In genomic region chr11:118812485-118812884, GRCh38 we compare ENCODE assay signal across 32 cellular contexts.
"Had no signal": no experiment of that assay in that cellular context is flagged by ENCODE, and none has a peak within 500 bp of the region (broad histone marks: within the 10 kb centered on the region; RNA-seq: fewer than 3 reads in every experiment).

No MANE protein-coding gene starts in this region.

- DNase-seq: activated CD4-positive, alpha-beta memory T cell treated with anti-CD3 and anti-CD28 coated beads, Interleukin-2, amount 10 ng/mL, durations not matched to agents 7 days and 5 days; activated CD4-positive, alpha-beta T cell treated with anti-CD3 and anti-CD28 coated beads for 1 hour; activated CD4-positive, alpha-beta T cell treated with anti-CD3 and anti-CD28 coated beads for 4 hours; activated CD4-positive, alpha-beta T cell treated with anti-CD3 and anti-CD28 coated beads, Interleukin-2, amount 10 ng/mL, durations not matched to agents 7 days and 5 days; activated CD4-positive, alpha-beta T cell treated with anti-CD3 and anti-CD28 coated beads, Interleukin-2, amount 50 U/mL, for 4 hours; activated CD8-positive, alpha-beta memory T cell treated with anti-CD3 and anti-CD28 coated beads, Interleukin-2, amount 50 U/mL, for 48 hours; activated effector memory CD4-positive, alpha-beta T cell treated with Interleukin-2 at 50 U/mL for 16 hours; activated gamma-delta T cell treated with Interleukin-2 at 50 U/mL for 16 hours; activated naive CD4-positive, alpha-beta T cell treated with anti-CD3 and anti-CD28 coated beads, Interleukin-2, amount 50 U/mL, for 16 hours; activated naive CD4-positive, alpha-beta T cell treated with Interleukin-2 at 50 U/mL for 16 hours; activated T-cell treated with anti-CD3 and anti-CD28 coated beads for 4 hours; activated T-cell treated with anti-CD3 and anti-CD28 coated beads, Interleukin-2, amount 50 U/mL, for 4 hours; amniotic stem cell; anterior cingulate cortex; brain microvascular endothelial cell; dorsolateral prefrontal cortex; effector memory CD4-positive, alpha-beta T cell; endodermal cell; foreskin fibroblast; head of caudate nucleus; T-helper 17 cell; T1000 had no signal

- H3K27ac Mint-ChIP-seq: activated CD4-positive, alpha-beta memory T cell treated with anti-CD3 and anti-CD28 coated beads, Interleukin-2, amount 10 ng/mL, durations not matched to agents 7 days and 5 days; activated CD4-positive, alpha-beta T cell treated with anti-CD3 and anti-CD28 coated beads, Interleukin-2, amount 10 ng/mL, durations not matched to agents 7 days and 5 days; activated naive CD8-positive, alpha-beta T cell; activated T-helper 17 cell treated with anti-CD3 and anti-CD28 coated beads, Interleukin-2, amount 50 U/mL, for 72 hours; dendritic cell treated with granulocyte-macrophage colony-stimulating factor and Interleukin-4, amounts not matched to agents 40 ng/mL and 50 ng/mL, for 4 days; endodermal cell; T-helper 17 cell; T-helper 2 cell treated with Interferon-gamma antibody and Interleukin-4, amounts not matched to agents 5 μg/mL and 100 μg/mL, for 36 hours had no signal

- H3K4me3 Mint-ChIP-seq: activated CD4-positive, alpha-beta memory T cell treated with anti-CD3 and anti-CD28 coated beads, Interleukin-2, amount 10 ng/mL, durations not matched to agents 7 days and 5 days; activated CD4-positive, alpha-beta T cell treated with anti-CD3 and anti-CD28 coated beads, Interleukin-2, amount 10 ng/mL, durations not matched to agents 7 days and 5 days; activated naive CD8-positive, alpha-beta T cell; activated T-cell treated with anti-CD3 and anti-CD28 coated beads, Interleukin-2, amount 50 U/mL, for 4 hours; activated T-helper 17 cell treated with anti-CD3 and anti-CD28 coated beads, Interleukin-2, amount 50 U/mL, for 72 hours; central memory CD8-positive, alpha-beta T cell; dendritic cell treated with granulocyte-macrophage colony-stimulating factor and Interleukin-4, amounts not matched to agents 40 ng/mL and 50 ng/mL, for 4 days; endodermal cell; T-helper 17 cell; T-helper 2 cell treated with Interferon-gamma antibody and Interleukin-4, amounts not matched to agents 5 μg/mL and 100 μg/mL, for 36 hours had no signal

- H3K36me3 ChIP-seq: brain microvascular endothelial cell had no signal

- H3K9me3 Mint-ChIP-seq: activated CD4-positive, alpha-beta memory T cell treated with anti-CD3 and anti-CD28 coated beads, Interleukin-2, amount 10 ng/mL, durations not matched to agents 7 days and 5 days; activated CD4-positive, alpha-beta T cell treated with anti-CD3 and anti-CD28 coated beads, Interleukin-2, amount 10 ng/mL, durations not matched to agents 7 days and 5 days; activated T-cell treated with anti-CD3 and anti-CD28 coated beads, Interleukin-2, amount 50 U/mL, for 4 hours; activated T-helper 17 cell treated with anti-CD3 and anti-CD28 coated beads, Interleukin-2, amount 50 U/mL, for 72 hours; central memory CD8-positive, alpha-beta T cell; dendritic cell treated with granulocyte-macrophage colony-stimulating factor and Interleukin-4, amounts not matched to agents 40 ng/mL and 50 ng/mL, for 4 days; T-helper 2 cell treated with Interferon-gamma antibody and Interleukin-4, amounts not matched to agents 5 μg/mL and 100 μg/mL, for 36 hours had no signal

- H3K27me3 ChIP-seq: brain microvascular endothelial cell, dorsolateral prefrontal cortex had no signal

- H3K4me3 ChIP-seq: coronary artery, dorsolateral prefrontal cortex had no signal

- H3K27ac ChIP-seq: brain microvascular endothelial cell, coronary artery, dorsolateral prefrontal cortex had no signal

- ATAC-seq: activated T-cell treated with anti-CD3 and anti-CD28 coated beads, Interleukin-2, amount 50 U/mL, for 4 hours; activated T-helper 17 cell treated with anti-CD3 and anti-CD28 coated beads, Interleukin-2, amount 50 U/mL, for 72 hours; esophagus mucosa; T-helper 17 cell had no signal

- H3K4me1 Mint-ChIP-seq: activated CD4-positive, alpha-beta memory T cell treated with anti-CD3 and anti-CD28 coated beads, Interleukin-2, amount 10 ng/mL, durations not matched to agents 7 days and 5 days; activated CD4-positive, alpha-beta T cell treated with anti-CD3 and anti-CD28 coated beads, Interleukin-2, amount 10 ng/mL, durations not matched to agents 7 days and 5 days; activated T-helper 17 cell treated with anti-CD3 and anti-CD28 coated beads, Interleukin-2, amount 50 U/mL, for 72 hours; endodermal cell had no signal

- FAIRE-seq: astrocyte, bronchial epithelial cell, frontal cortex had no signal

- H3K27me3 Mint-ChIP-seq: activated CD4-positive, alpha-beta memory T cell treated with anti-CD3 and anti-CD28 coated beads, Interleukin-2, amount 10 ng/mL, durations not matched to agents 7 days and 5 days; activated CD4-positive, alpha-beta T cell treated with anti-CD3 and anti-CD28 coated beads, Interleukin-2, amount 10 ng/mL, durations not matched to agents 7 days and 5 days; activated naive CD8-positive, alpha-beta T cell; activated T-helper 17 cell treated with anti-CD3 and anti-CD28 coated beads, Interleukin-2, amount 50 U/mL, for 72 hours; central memory CD8-positive, alpha-beta T cell; T-helper 17 cell had no signal

- H3K36me3 Mint-ChIP-seq: activated naive CD8-positive, alpha-beta T cell had no signal
